Comparison of ENCODE assay signal across 8 cellular contexts in the genomic region with DNA sequence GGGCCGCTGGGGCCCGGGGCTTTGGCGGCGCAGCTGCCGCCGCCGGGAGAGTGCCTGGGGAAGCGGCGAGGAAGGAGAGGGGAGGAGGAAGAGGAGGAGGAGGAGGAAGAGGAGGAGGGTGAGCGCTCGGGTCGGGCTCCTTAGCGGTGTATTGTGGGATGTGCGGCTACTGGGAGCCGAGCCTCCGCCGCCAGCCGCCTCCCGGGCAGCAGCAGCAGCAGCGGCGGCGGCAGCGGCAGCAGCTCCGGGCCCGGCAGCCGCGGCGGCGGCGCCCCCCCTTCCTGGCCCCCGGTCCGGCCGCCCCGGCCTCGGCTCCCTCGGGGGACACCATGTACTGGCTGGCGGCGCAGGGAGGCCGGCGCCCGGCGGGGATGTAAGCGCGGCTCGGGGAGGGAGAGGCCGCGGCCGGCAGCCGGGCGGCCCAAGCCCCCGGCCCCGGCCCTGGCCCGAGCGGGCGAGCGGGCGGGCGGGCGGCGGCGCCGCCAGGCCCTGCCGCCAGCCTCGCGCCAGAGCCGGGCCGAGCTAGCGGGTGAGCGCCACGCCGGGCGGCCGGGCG. TPM values are rescaled to one million over a fixed set of nuclear protein-coding genes. Genes with fewer than 3 reads are reported as not detected.
DNase-seq lines count a peak whose midpoint lies in the region; ATAC-seq and TF ChIP-seq lines count a peak whose summit lies in the region.

Gene SETD1B, plus strand, starts transcription at position 149 of the 556 bp plus-strand sequence. CDS start 729 bp downstream, outside the sequence.

- no peaks in the 10 kb centered on the region for H3K27me3 Mint-ChIP-seq in activated CD8-positive, alpha-beta T cell treated with anti-CD3 and anti-CD28 coated beads for 36 hours

- TF ChIP-seq CTCF in activated CD8-positive, alpha-beta T cell treated with anti-CD3 and anti-CD28 coated beads for 36 hours (IDR thresholded peaks at IDR 0.05) = no peak
- no peak for TF ChIP-seq CTCF in tibial artery (IDR thresholded peaks at IDR 0.05)

- peak within 1 kb of the TSS; percentile 99 for H3K27ac Mint-ChIP-seq in activated CD8-positive, alpha-beta T cell treated with anti-CD3 and anti-CD28 coated beads for 36 hours

- H3K4me1 ChIP-seq in mucosa of rectum (ENCODE audit: control insufficient read depth in 2 of 2, insufficient read depth in 2 of 2, low read length in 2 of 2) = peaks cover 28 to 32% of the 10 kb centered on the region in 2 donors
- H3K4me1 ChIP-seq in tibial artery = peaks cover 0 to 35% (median 28%) of the 10 kb centered on the region in 4 donors

- H3K9me3 Mint-ChIP-seq in activated CD8-positive, alpha-beta T cell treated with anti-CD3 and anti-CD28 coated beads for 36 hours = no peaks in the 10 kb centered on the region

- peak within 1 kb of the TSS; percentile 96 to 98 for H3K9ac ChIP-seq in mucosa of rectum (ENCODE audit: low read depth in 1 of 2, low read length in 2 of 2)

- peak; percentile 2 for ATAC-seq in activated CD8-positive, alpha-beta T cell treated with anti-CD3 and anti-CD28 coated beads for 36 hours
- no peak for ATAC-seq in esophagus mucosa
- no peak for ATAC-seq in HG03159 (IDR thresholded peaks at IDR 0.05; ENCODE audit: unreplicated experiment)

- peaks cover 20% of the 10 kb centered on the region for H3K4me1 Mint-ChIP-seq in activated CD8-positive, alpha-beta T cell treated with anti-CD3 and anti-CD28 coated beads for 36 hours (ENCODE audit: low read depth)

- POLR2A ChIA-PET in activated CD8-positive, alpha-beta T cell treated with anti-CD3 and anti-CD28 coated beads for 36 hours (lab: Charles Lee) = interaction anchor here (0.7 to 25.9 kb wide), 5 partner anchors 8 to 274 kb away, joined by 4 to 683 read pairs (median 6); partner anchors contain the start of genes MLXIP, RHOF and TMEM120B

- H3K27me3 ChIP-seq in mucosa of rectum (ENCODE audit: control insufficient read depth in 2 of 2, insufficient read depth in 2 of 2, low read length in 2 of 2) (no peaks in the 10 kb centered on the region), tibial artery (no peaks in the 10 kb centered on the region)

- H3K4me3 ChIP-seq in mucosa of rectum (ENCODE audit: low read length in 2 of 2) (peak within 1 kb of the TSS; percentile 87 to 90), tibial artery (peak within 1 kb of the TSS; percentile 90 to 91)

- intact Hi-C loops in activated CD8-positive, alpha-beta T cell treated with anti-CD3 and anti-CD28 coated beads for 36 hours (cut with micrococcal nuclease) = no loop called here
- intact Hi-C loops in tibial artery (cut with DNase I; ENCODE audit: low total_unique reads) = no loop called here

- peaks cover 40% of the 10 kb centered on the region for H3K36me3 Mint-ChIP-seq in activated CD8-positive, alpha-beta T cell treated with anti-CD3 and anti-CD28 coated beads for 36 hours (ENCODE audit: low read depth)

- CTCF ChIA-PET in activated CD8-positive, alpha-beta T cell treated with anti-CD3 and anti-CD28 coated beads for 36 hours (lab: Charles Lee) = interaction anchor here (0.7 to 15.4 kb wide), 4 partner anchors 3 to 85 kb away, joined by 4 to 698 read pairs (median 354); partner anchors contain the start of genes PSMD9, RHOF and SETD1B

- peaks cover 7 to 19% of the 10 kb centered on the region in 2 donors for H3K36me3 ChIP-seq in mucosa of rectum (ENCODE audit: control insufficient read depth in 2 of 2, insufficient read depth in 2 of 2, low read length in 2 of 2)
- H3K36me3 ChIP-seq in tibial artery = peaks cover 0 to 18% (median 15%) of the 10 kb centered on the region in 3 donors

- peak within 1 kb of the TSS; percentile 92 for H3K4me3 Mint-ChIP-seq in activated CD8-positive, alpha-beta T cell treated with anti-CD3 and anti-CD28 coated beads for 36 hours

- H3K9me3 ChIP-seq in mucosa of rectum (ENCODE audit: control insufficient read depth in 2 of 2, low read length in 2 of 2) = no peaks in the 10 kb centered on the region
- H3K9me3 ChIP-seq in tibial artery = no peaks in the 10 kb centered on the region

- peak; percentile 35 to 80 (median 74) for DNase-seq in NCI-H1417 (lab: John Stamatoyannopoulos, UW)
- DNase-seq in NCI-H1417 treated with DMSO at 0.1 percent for 48 hours (lab: John Stamatoyannopoulos, UW) = no peak
- DNase-seq in NCI-H2171 (lab: John Stamatoyannopoulos, UW) = peak; percentile 27
- DNase-seq in activated CD8-positive, alpha-beta T cell treated with anti-CD3 and anti-CD28 coated beads for 36 hours = peak; percentile 62
- DNase-seq in tibial artery = peak in 1 of 2 donors; percentile 83

- peak within 1 kb of the TSS; percentile 100 for H3K27ac ChIP-seq in mucosa of rectum (ENCODE audit: low read depth in 2 of 2, low read length in 2 of 2)
- peak within 1 kb of the TSS; percentile 100 for H3K27ac ChIP-seq in tibial artery

RNA-seq across cellular contexts. Expression of gene SETD1B, which starts in this region (rescaled TPM):
- total RNA-seq in activated CD8-positive, alpha-beta T cell treated with anti-CD3 and anti-CD28 coated beads for 36 hours = 10 to 100 TPM; 13.3 TPM
- 16.3 TPM for total RNA-seq in esophagus mucosa
